Comparison of ENCODE assay signal across 20 cellular contexts in genomic region chr3:72128906-72129305, GRCh38.
DNase-seq lines count a peak whose midpoint lies in the region; ATAC-seq, FAIRE-seq and TF ChIP-seq lines count a peak whose summit lies in the region.
"Had no signal": no experiment of that assay in that cellular context is flagged by ENCODE, and none has a peak within 500 bp of the region (broad histone marks: within the 10 kb centered on the region; RNA-seq: fewer than 3 reads in every experiment).

No MANE protein-coding gene starts in this region.

- H3K4me3 ChIP-seq in ascending aorta (no peak overlapping the region), gastroesophageal sphincter (no peak overlapping the region), gastrocnemius medialis (no peak overlapping the region)
- H3K4me3 ChIP-seq: BLaER1 treated with 17β-estradiol and CSF1 and Interleukin-3, amounts not matched to agents 10 nM and 100 nM; SJSA1 had no signal

- H3K9me3 ChIP-seq in ascending aorta (no peaks in the 10 kb centered on the region), gastroesophageal sphincter (no peaks in the 10 kb centered on the region), gastrocnemius medialis (no peaks in the 10 kb centered on the region)
- H3K9me3 ChIP-seq: SJSA1 had no signal

- H3K27me3 ChIP-seq in ascending aorta (no peaks in the 10 kb centered on the region), gastroesophageal sphincter (no peaks in the 10 kb centered on the region), gastrocnemius medialis (no peaks in the 10 kb centered on the region)
- H3K27me3 ChIP-seq: BLaER1 treated with 17β-estradiol and CSF1 and Interleukin-3, amounts not matched to agents 10 nM and 100 nM; SJSA1 had no signal

- TF ChIP-seq POLR2A in gastroesophageal sphincter (IDR thresholded peaks at IDR 0.05): no peak
- TF ChIP-seq POLR2A in gastrocnemius medialis (IDR thresholded peaks at IDR 0.05): no peak
- no peak for TF ChIP-seq POLR2A in H54 (IDR thresholded peaks at IDR 0.05; ENCODE audit: low read depth, low read length)

- FAIRE-seq in H54 (lab: Jason Lieb, UNC): no peak
- FAIRE-seq: G401.6, HTR-8/SVneo had no signal

- TF ChIP-seq CTCF in C4-2B (conservative IDR thresholded peaks at IDR 0.05) (no peak), ascending aorta (IDR thresholded peaks at IDR 0.05) (no peak), gastroesophageal sphincter (IDR thresholded peaks at IDR 0.05) (no peak), gastrocnemius medialis (IDR thresholded peaks at IDR 0.05 in 4 of 5, conservative IDR thresholded peaks at IDR 0.05 in 1 of 5) (no peak)

- H3K27ac ChIP-seq in C4-2B: peak overlapping the region; percentile 56
- peak overlapping the region; percentile 51 to 67 for H3K27ac ChIP-seq in ascending aorta
- H3K27ac ChIP-seq in gastroesophageal sphincter: peak overlapping the region in 3 of 4 donors; percentile 25 to 42 (median 31)
- peak overlapping the region in 1 of 4 donors; percentile 44 for H3K27ac ChIP-seq in gastrocnemius medialis
- H3K27ac ChIP-seq: BLaER1 treated with 17β-estradiol and CSF1 and Interleukin-3, amounts not matched to agents 10 nM and 100 nM; SJSA1 had no signal

- intact Hi-C loops in ascending aorta (cut with DNase I) (loop anchor here (2.0 kb wide), 1 partner anchor 26 kb away; no protein-coding TSS in a partner anchor), gastrocnemius medialis (cut with DNase I; ENCODE audit: low total_unique reads) (loop anchor here (10.0 kb wide), 1 partner anchor 696 kb away; no protein-coding TSS in a partner anchor), cardiac septum (cut with DNase I) (no loop called here)

- in situ Hi-C loops in gastrocnemius medialis (cut with MboI; ENCODE audit: low sequenced_read_pairs in 4 of 4): no loop called here

- DNase-seq in ascending aorta (ENCODE audit: low spot score in 2 of 2) (no peak), gastrocnemius medialis (peak; percentile 30 to 43), NCI-H345 treated with DMSO at 0.1 percent for 48 hours (lab: John Stamatoyannopoulos, UW; ENCODE audit: unreplicated experiment) (no peak), cardiac septum (ENCODE audit: low spot score) (no peak), DMS79 (lab: John Stamatoyannopoulos, UW) (no peak), H54 (ENCODE audit: insufficient read length, low spot score) (no peak)
- DNase-seq: CD8-positive, alpha-beta memory T cell; DND-41; H9; IMR-90; NCI-H1417 treated with DMSO at 0.1 percent for 48 hours; NCI-H187 treated with DMSO at 0.1 percent for 48 hours; NCI-H2171 had no signal

- no peak for TF ChIP-seq EP300 in gastroesophageal sphincter (IDR thresholded peaks at IDR 0.05)

- H3K36me3 ChIP-seq in ascending aorta: no peaks in the 10 kb centered on the region
- no peaks in the 10 kb centered on the region for H3K36me3 ChIP-seq in gastroesophageal sphincter
- no peaks in the 10 kb centered on the region for H3K36me3 ChIP-seq in gastrocnemius medialis
- H3K36me3 ChIP-seq: BLaER1 treated with 17β-estradiol and CSF1 and Interleukin-3, amounts not matched to agents 10 nM and 100 nM; SJSA1 had no signal

- H3K4me1 ChIP-seq in ascending aorta (peaks cover 15 to 19% of the 10 kb centered on the region in 2 donors), gastroesophageal sphincter (peaks cover 0 to 20% (median 6%) of the 10 kb centered on the region in 3 donors), gastrocnemius medialis (peaks cover 15 to 25% of the 10 kb centered on the region in 2 donors)

- WGBS in gastroesophageal sphincter (ENCODE audit: low coverage in 1 of 2), 2 donors: 40% methylated on average over 1 of the region's 2 CpGs; no CpG with 5 or more reads in 1 of the 2 donors

- ATAC-seq in gastroesophageal sphincter (no peak), gastrocnemius medialis (no peak)
- ATAC-seq: Panc1 had no signal

Comparison
In these comparisons a context has a peak if more than half of its experiments do, and no peak if none do; other contexts are left out.
1. DNase-seq: peak in gastrocnemius medialis (2 of 2); none in ascending aorta (0 of 2), NCI-H345 treated with DMSO at 0.1 percent for 48 hours (single experiment), cardiac septum (single experiment), DMS79 (single experiment) and H54 (single experiment).